Comparison of ENCODE assay signal across 9 cellular contexts in genomic region chr11:67271548-67272284, GRCh38. TPM values are rescaled to one million over a fixed set of nuclear protein-coding genes. Genes with fewer than 3 reads are reported as not detected.
DNase-seq lines count a peak whose midpoint lies in the region; ATAC-seq, FAIRE-seq and TF ChIP-seq lines count a peak whose summit lies in the region.
"Had no signal": no experiment of that assay in that cellular context is flagged by ENCODE, and none has a peak within 500 bp of the region (broad histone marks: within the 10 kb centered on the region; RNA-seq: fewer than 3 reads in every experiment).

No MANE protein-coding gene starts in this region.

- in situ Hi-C loops in K562 (cut with MboI) = no loop called here

- BruUV-seq in K562 (replicated peaks; lab: Mats Ljungman, UMichigan) = no TSS peak

- intact Hi-C loops in K562 (cut with micrococcal nuclease) = no loop called here

- WGBS in K562 (ENCODE audit: insufficient coverage, low coverage, missing lambda C conversion rate) = 91% methylated on average over 16 of the region's 19 CpGs

- ATAC-seq in K562 = no peak
- ATAC-seq: body of pancreas had no signal

- H2AFZ ChIP-seq in OCI-LY3 (ENCODE audit: low read depth, low read length) (no peak overlapping the region), K562 (ENCODE audit: low read depth, low read length) (no peak overlapping the region), osteoblast (ENCODE audit: low read length) (no peak overlapping the region)

- FAIRE-seq in K562 (lab: Jason Lieb, UNC) = no peak
- no peak for FAIRE-seq in frontal cortex (lab: Jason Lieb, UNC)

- peaks cover 7% of the 10 kb centered on the region for H3K9me1 ChIP-seq in K562 (ENCODE audit: control insufficient read depth, insufficient read depth, low read length)

- no peak for TF ChIP-seq CTCF in OCI-LY3 (IDR thresholded peaks at IDR 0.05; ENCODE audit: low read depth, low read length)
- no peak for TF ChIP-seq CTCF in K562 (IDR thresholded peaks at IDR 0.05 in 2 of 3, conservative IDR thresholded peaks at IDR 0.05 in 1 of 3; ENCODE audit: insufficient read depth in 2 of 3, low read depth in 1 of 3, low read length in 3 of 3)
- no peak for TF ChIP-seq CTCF in osteoblast (IDR thresholded peaks at IDR 0.05; ENCODE audit: extremely low read depth, low read depth, low read length)

- POLR2A ChIA-PET in K562 (lab: Yijun Ruan, JAX) = interaction anchor here (0.7 to 1.7 kb wide), 4 partner anchors 9 to 230 kb away, joined by 3 to 11 read pairs (median 4); no protein-coding TSS in a partner anchor

- H3K4me3 ChIP-seq in OCI-LY3 (ENCODE audit: low read length) = no peak overlapping the region
- no peak overlapping the region for H3K4me3 ChIP-seq in K562
- H3K4me3 ChIP-seq in osteoblast (ENCODE audit: insufficient read depth, low read length) = no peak overlapping the region
- H3K4me3 ChIP-seq: body of pancreas had no signal

- no peak for TF ChIP-seq POLR2A in K562 (conservative IDR thresholded peaks at IDR 0.05)

- H3K36me3 ChIP-seq in OCI-LY3 (replicated peaks; ENCODE audit: low read depth, low read length) (peaks cover 46% of the 10 kb centered on the region), K562 (ENCODE audit: control insufficient read depth, insufficient read depth, low read length) (peaks cover 84% of the 10 kb centered on the region; the same call in 2 of the 3 replicates), osteoblast (ENCODE audit: insufficient read depth, low read length) (peaks cover 8% of the 10 kb centered on the region)

- TF ChIP-seq EP300 in K562 (IDR thresholded peaks at IDR 0.05; ENCODE audit: low read length) = no peak

- CTCF ChIA-PET in K562 (lab: Yijun Ruan, JAX; ENCODE audit: low intra/inter-chr PET ratio) = no interaction called here

- H3K9ac ChIP-seq in OCI-LY3 (ENCODE audit: low read length) = no peak overlapping the region; the same call in 1 of the 2 replicates
- H3K9ac ChIP-seq in K562 (ENCODE audit: insufficient read depth in 1 of 2, low read depth in 2 of 2, low read length in 2 of 2) = peak overlapping the region in 1 of 2 experiments; percentile 70; a peak in 1 of 4 replicates

- H3K27me3 ChIP-seq in OCI-LY3 (ENCODE audit: low read depth, low read length) (no peaks in the 10 kb centered on the region), K562 (ENCODE audit: control insufficient read depth in 2 of 2, insufficient read depth in 2 of 2, low read length in 2 of 2) (no peaks in the 10 kb centered on the region), osteoblast (ENCODE audit: insufficient read depth, low read length) (no peaks in the 10 kb centered on the region)
- H3K27me3 ChIP-seq: body of pancreas had no signal

- H3K4me2 ChIP-seq in OCI-LY3 (ENCODE audit: low read length) = peak overlapping the region; percentile 21
- no peak overlapping the region for H3K4me2 ChIP-seq in K562 (ENCODE audit: insufficient read depth, low read length)
- H3K4me2 ChIP-seq in osteoblast (ENCODE audit: insufficient read depth, low read length) = no peak overlapping the region

- TF ChIP-seq RAD21 in K562 (CRISPR knock-in tag; conservative IDR thresholded peaks at IDR 0.05 in 1 of 2, IDR thresholded peaks at IDR 0.05 in 1 of 2) = no peak

- H3K4me1 ChIP-seq in OCI-LY3 (ENCODE audit: low read length) (peaks cover 63% of the 10 kb centered on the region), K562 (replicated peaks in 1 of 2; ENCODE audit: control insufficient read depth in 2 of 2, insufficient read depth in 2 of 2, low read length in 2 of 2) (peaks cover 41 to 90% of the 10 kb centered on the region in 2 experiments), osteoblast (ENCODE audit: insufficient read depth, low read length) (peaks cover 58% of the 10 kb centered on the region)

- H3K27ac ChIP-seq in OCI-LY3 (ENCODE audit: low read length) (peak overlapping the region; percentile 4; the same call in 1 of the 2 replicates), K562 (ENCODE audit: extremely low read depth, low read depth, low read length) (no peak overlapping the region), osteoblast (ENCODE audit: low read depth, low read length) (no peak overlapping the region)

- DNase-seq in DMS153 treated with DMSO at 0.1 percent for 48 hours (lab: John Stamatoyannopoulos, UW; ENCODE audit: unreplicated experiment) (peak; percentile 90), K562 (ENCODE audit: extremely low read depth in 1 of 4, low spot score in 3 of 4) (no peak), osteoblast (ENCODE audit: insufficient read length, low spot score, missing footprints) (peak; percentile 85), RKO (ENCODE audit: low spot score) (no peak), NCI-H226 (no peak), NCI-H128 (lab: John Stamatoyannopoulos, UW; ENCODE audit: unreplicated experiment) (no peak), frontal cortex (ENCODE audit: low spot score in 2 of 2) (no peak)

- H4K20me1 ChIP-seq in OCI-LY3 (ENCODE audit: insufficient read depth, low read length) = peaks cover 59% of the 10 kb centered on the region
- H4K20me1 ChIP-seq in K562 (replicated peaks; ENCODE audit: control insufficient read depth, insufficient read depth, low read length) = peaks cover 20% of the 10 kb centered on the region; the same call in 1 of the 2 replicates
- H4K20me1 ChIP-seq in osteoblast (ENCODE audit: insufficient read depth, low read length) = peaks cover 53% of the 10 kb centered on the region

- no peaks in the 10 kb centered on the region for H3K9me3 ChIP-seq in OCI-LY3 (ENCODE audit: insufficient read depth, low read length)
- no peaks in the 10 kb centered on the region for H3K9me3 ChIP-seq in K562 (replicated peaks; ENCODE audit: control insufficient read depth, insufficient read depth, low read depth, low read length)
- H3K9me3 ChIP-seq in osteoblast (ENCODE audit: low read depth, low read length) = no peaks in the 10 kb centered on the region
- H3K9me3 ChIP-seq: body of pancreas had no signal

- H3K79me2 ChIP-seq in OCI-LY3 (ENCODE audit: low read length) = peaks cover 99% of the 10 kb centered on the region
- peaks cover 98% of the 10 kb centered on the region for H3K79me2 ChIP-seq in K562 (ENCODE audit: control insufficient read depth, insufficient read depth, low read length)
- H3K79me2 ChIP-seq in osteoblast (ENCODE audit: insufficient read depth, low read length) = peaks cover 100% of the 10 kb centered on the region

RNA-seq across cellular contexts. Expression of gene GRK2, which starts 5.4 kb away (rescaled TPM):
- total RNA-seq in K562 (2011; cell fraction: chromatin; rRNA removed; ENCODE audit: low replicate concordance) = 64.7 and 214 TPM in 2 replicates
- 185 and 206 TPM in 2 replicates for total RNA-seq in K562 (2011; cell fraction: nucleolus; rRNA removed)
- 62.7 and 78.2 TPM in 2 replicates for total RNA-seq in K562 (2011; cell fraction: nucleoplasm; rRNA removed)
- 83.1 and 97.8 TPM in 2 replicates for total RNA-seq in K562 (2014; rRNA removed)
- total RNA-seq in K562 (2014; rRNA removed; fragmentation: Illumina TruSeq; extraction: Trizol) = 27.8 and 41.7 TPM in 2 replicates
- 40.6 and 42.2 TPM in 2 replicates for total RNA-seq in K562 (2015; rRNA removed; fragmentation: Illumina TruSeq; extraction: Trizol)
- total RNA-seq in K562 (2021) = 93.3 and 95.3 TPM in 2 replicates
- polyA plus RNA-seq in K562 (2011; rRNA removed) = 63.4 and 98.5 TPM in 2 replicates
- 70.8 and 122 TPM in 2 replicates for polyA plus RNA-seq in K562 (2011; cell fraction: cytosol; rRNA removed)
- 259 and 262 TPM in 2 replicates for polyA plus RNA-seq in K562 (2011; cell fraction: nucleus; rRNA removed)
- 87.6 and 130 TPM in 2 replicates for polyA plus RNA-seq in K562 (2012)
- polyA plus RNA-seq in K562 (2014; fragmentation: Illumina TruSeq; extraction: Trizol) = 56.5 and 65.3 TPM in 2 replicates
- under 1 TPM; 0.24 to 0.82 TPM for polyA plus RNA-seq in K562 (2014; fragmentation: Nextera tagmentation; extraction: Ambion mirVana)
- 95.8 and 96.0 TPM in 2 replicates for polyA plus RNA-seq in K562 (2014; rRNA removed)
- polyA minus RNA-seq in K562 (2011; rRNA and poly(A)+ RNA removed) = 36.9 and 61.5 TPM in 2 replicates
- 89.3 and 92.9 TPM in 2 replicates for polyA minus RNA-seq in K562 (2011; cell fraction: cytosol; rRNA and poly(A)+ RNA removed)
- 57.5 and 75.9 TPM in 2 replicates for polyA minus RNA-seq in K562 (2011; cell fraction: nucleus; rRNA and poly(A)+ RNA removed)
- 21.4 and 23.6 TPM in 2 replicates for total RNA-seq in osteoblast
- 46.9 TPM for total RNA-seq in frontal cortex

RNA-seq across cellular contexts. Expression of gene ANKRD13D, which starts 17.4 kb away (rescaled TPM):
- total RNA-seq in K562 (2011; cell fraction: chromatin; rRNA removed; ENCODE audit: low replicate concordance) = 105 and 289 TPM in 2 replicates
- 185 and 212 TPM in 2 replicates for total RNA-seq in K562 (2011; cell fraction: nucleolus; rRNA removed)
- total RNA-seq in K562 (2011; cell fraction: nucleoplasm; rRNA removed) = 120 and 126 TPM in 2 replicates
- total RNA-seq in K562 (2014; rRNA removed) (28.6 and 30.5 TPM in 2 replicates), K562 (2014; rRNA removed; fragmentation: Illumina TruSeq; extraction: Trizol) (5.3 and 7.9 TPM in 2 replicates), K562 (2015; rRNA removed; fragmentation: Illumina TruSeq; extraction: Trizol) (19.6 and 25.1 TPM in 2 replicates), K562 (2021) (37.3 and 40.9 TPM in 2 replicates), osteoblast (33.0 and 34.4 TPM in 2 replicates), frontal cortex (55.8 TPM)
- polyA plus RNA-seq in K562 (2011; rRNA removed) (22.4 and 36.6 TPM in 2 replicates), K562 (2014; fragmentation: Illumina TruSeq; extraction: Trizol) (15.8 and 20.8 TPM in 2 replicates), K562 (2014; fragmentation: Nextera tagmentation; extraction: Ambion mirVana) (1 to 10 TPM in 1 of 2 experiments, under 1 TPM in 1; 0.94 to 1.9 TPM), K562 (2014; rRNA removed) (38.8 and 40.8 TPM in 2 replicates)
- polyA plus RNA-seq in K562 (2011; cell fraction: cytosol; rRNA removed) = 28.9 and 46.9 TPM in 2 replicates
- polyA plus RNA-seq in K562 (2011; cell fraction: nucleus; rRNA removed) = 147 and 217 TPM in 2 replicates
- polyA plus RNA-seq in K562 (2012) = 22.5 and 55.8 TPM in 2 replicates
- 9.5 and 12.1 TPM in 2 replicates for polyA minus RNA-seq in K562 (2011; rRNA and poly(A)+ RNA removed)
- polyA minus RNA-seq in K562 (2011; cell fraction: cytosol; rRNA and poly(A)+ RNA removed) = 10.6 and 13.5 TPM in 2 replicates
- polyA minus RNA-seq in K562 (2011; cell fraction: nucleus; rRNA and poly(A)+ RNA removed) = 54.4 and 59.6 TPM in 2 replicates

RNA-seq across cellular contexts. Expression of gene SSH3, which starts 31.6 kb away (rescaled TPM):
- 1.5 and 6.8 TPM in 2 replicates for total RNA-seq in K562 (2011; cell fraction: chromatin; rRNA removed; ENCODE audit: low replicate concordance)
- total RNA-seq in K562 (2011; cell fraction: nucleolus; rRNA removed) = 2.8 and 3.3 TPM in 2 replicates
- total RNA-seq in K562 (2011; cell fraction: nucleoplasm; rRNA removed) = 0.92 and 1.3 TPM in 2 replicates
- total RNA-seq in K562 (2014; rRNA removed) (0.12 and 0.27 TPM in 2 replicates), K562 (2014; rRNA removed; fragmentation: Illumina TruSeq; extraction: Trizol) (not detected in 2 replicates), K562 (2015; rRNA removed; fragmentation: Illumina TruSeq; extraction: Trizol) (0.14 and 0.68 TPM in 2 replicates), K562 (2021) (1.0 and 1.5 TPM in 2 replicates), osteoblast (13.3 and 25.0 TPM in 2 replicates), frontal cortex (2.0 TPM)
- polyA plus RNA-seq in K562 (2011; rRNA removed) (0.07 and 0.88 TPM in 2 replicates), K562 (2014; fragmentation: Illumina TruSeq; extraction: Trizol) (0.19 and 0.24 TPM in 2 replicates), K562 (2014; fragmentation: Nextera tagmentation; extraction: Ambion mirVana) (not detected), K562 (2014; rRNA removed) (0.24 and 0.90 TPM in 2 replicates)
- polyA plus RNA-seq in K562 (2011; cell fraction: cytosol; rRNA removed) = 0.12 and 0.39 TPM in 2 replicates
- polyA plus RNA-seq in K562 (2011; cell fraction: nucleus; rRNA removed) = 1.3 and 3.4 TPM in 2 replicates
- 1.3 and 1.4 TPM in 2 replicates for polyA plus RNA-seq in K562 (2012)
- polyA minus RNA-seq in K562 (2011; rRNA and poly(A)+ RNA removed) = 0.09 TPM in 1 of 2 replicates, not detected in the other
- polyA minus RNA-seq in K562 (2011; cell fraction: cytosol; rRNA and poly(A)+ RNA removed) = 0.48 TPM in 1 of 2 replicates, not detected in the other
- polyA minus RNA-seq in K562 (2011; cell fraction: nucleus; rRNA and poly(A)+ RNA removed) = 0.89 and 1.5 TPM in 2 replicates

Comparison
In these comparisons a context has a peak if more than half of its experiments do, and no peak if none do; other contexts are left out.
1. DNase-seq: peak in DMS153 treated with DMSO at 0.1 percent for 48 hours (single experiment) and osteoblast (single experiment); none in K562 (0 of 4), RKO (single experiment), NCI-H226 (single experiment), NCI-H128 (single experiment) and frontal cortex (0 of 2).